23 cellular contexts compared by ENCODE assay signal in genomic region chr6:146347690-146348089, GRCh38.
"Had no signal": no experiment of that assay in that cellular context is flagged by ENCODE, and none has a peak within 500 bp of the region (broad histone marks: within the 10 kb centered on the region; RNA-seq: fewer than 3 reads in every experiment).

No MANE protein-coding gene starts in this region.

- H3K4me1 Mint-ChIP-seq: activated CD4-positive, alpha-beta T cell treated with anti-CD3 and anti-CD28 coated beads for 36 hours; activated CD4-positive, alpha-beta T cell treated with anti-CD3 and anti-CD28 coated beads, Interleukin-2, amount 10 ng/mL, durations not matched to agents 24 days and 14 days; activated naive CD4-positive, alpha-beta T cell treated with anti-CD3 and anti-CD28 coated beads, Interleukin-2, amount 10 ng/mL, durations not matched to agents 7 days and 5 days; activated naive CD8-positive, alpha-beta T cell treated with anti-CD3 and anti-CD28 coated beads, Interleukin-2, amount 10 ng/mL, durations not matched to agents 7 days and 5 days had no signal

- H3K9me3 Mint-ChIP-seq: activated CD4-positive, alpha-beta memory T cell treated with anti-CD3 and anti-CD28 coated beads for 36 hours; activated CD4-positive, alpha-beta T cell treated with anti-CD3 and anti-CD28 coated beads, Interleukin-2, amount 10 ng/mL, durations not matched to agents 24 days and 14 days; activated naive CD4-positive, alpha-beta T cell treated with anti-CD3 and anti-CD28 coated beads, Interleukin-2, amount 10 ng/mL, durations not matched to agents 7 days and 5 days; activated naive CD4-positive, alpha-beta T cell treated with anti-CD3 and anti-CD28 coated beads, Interleukin-2, amount 50 U/mL, for 72 hours; activated naive CD8-positive, alpha-beta T cell treated with anti-CD3 and anti-CD28 coated beads, Interleukin-2, amount 10 ng/mL, durations not matched to agents 7 days and 5 days; activated T-cell treated with anti-CD3 and anti-CD28 coated beads, Interleukin-2, amount 50 U/mL, for 24 hours; activated T-cell treated with anti-CD3 and anti-CD28 coated beads, Interleukin-2, amount 50 U/mL, for 72 hours; brain had no signal

- H3K4me3 Mint-ChIP-seq: activated CD4-positive, alpha-beta memory T cell treated with anti-CD3 and anti-CD28 coated beads for 36 hours; activated CD4-positive, alpha-beta T cell treated with anti-CD3 and anti-CD28 coated beads for 36 hours; activated CD4-positive, alpha-beta T cell treated with anti-CD3 and anti-CD28 coated beads, Interleukin-2, amount 10 ng/mL, durations not matched to agents 24 days and 14 days; activated CD8-positive, alpha-beta T cell treated with anti-CD3 and anti-CD28 coated beads, Interleukin-2, amount 10 ng/mL, durations not matched to agents 7 days and 5 days; activated naive CD4-positive, alpha-beta T cell treated with anti-CD3 and anti-CD28 coated beads, Interleukin-2, amount 10 ng/mL, durations not matched to agents 7 days and 5 days; activated naive CD8-positive, alpha-beta T cell treated with anti-CD3 and anti-CD28 coated beads, Interleukin-2, amount 10 ng/mL, durations not matched to agents 7 days and 5 days; activated T-cell treated with anti-CD3 and anti-CD28 coated beads, Interleukin-2, amount 50 U/mL, for 24 hours; activated T-cell treated with anti-CD3 and anti-CD28 coated beads, Interleukin-2, amount 50 U/mL, for 72 hours; brain had no signal

- H3K36me3 Mint-ChIP-seq: activated CD4-positive, alpha-beta memory T cell treated with anti-CD3 and anti-CD28 coated beads for 36 hours; activated naive CD4-positive, alpha-beta T cell treated with anti-CD3 and anti-CD28 coated beads, Interleukin-2, amount 10 ng/mL, durations not matched to agents 7 days and 5 days; activated naive CD4-positive, alpha-beta T cell treated with anti-CD3 and anti-CD28 coated beads, Interleukin-2, amount 50 U/mL, for 72 hours; activated naive CD8-positive, alpha-beta T cell treated with anti-CD3 and anti-CD28 coated beads, Interleukin-2, amount 10 ng/mL, durations not matched to agents 7 days and 5 days; brain had no signal

- H3K27me3 Mint-ChIP-seq: activated CD4-positive, alpha-beta memory T cell treated with anti-CD3 and anti-CD28 coated beads for 36 hours; activated CD4-positive, alpha-beta T cell treated with anti-CD3 and anti-CD28 coated beads, Interleukin-2, amount 10 ng/mL, durations not matched to agents 24 days and 14 days; activated naive CD4-positive, alpha-beta T cell treated with anti-CD3 and anti-CD28 coated beads, Interleukin-2, amount 10 ng/mL, durations not matched to agents 7 days and 5 days; activated naive CD8-positive, alpha-beta T cell treated with anti-CD3 and anti-CD28 coated beads, Interleukin-2, amount 10 ng/mL, durations not matched to agents 7 days and 5 days; brain had no signal

- H3K27ac Mint-ChIP-seq: activated CD4-positive, alpha-beta memory T cell treated with anti-CD3 and anti-CD28 coated beads for 36 hours; activated CD4-positive, alpha-beta T cell treated with anti-CD3 and anti-CD28 coated beads for 36 hours; activated CD4-positive, alpha-beta T cell treated with anti-CD3 and anti-CD28 coated beads, Interleukin-2, amount 10 ng/mL, durations not matched to agents 24 days and 14 days; activated CD8-positive, alpha-beta T cell treated with anti-CD3 and anti-CD28 coated beads, Interleukin-2, amount 10 ng/mL, durations not matched to agents 7 days and 5 days; activated naive CD4-positive, alpha-beta T cell treated with anti-CD3 and anti-CD28 coated beads, Interleukin-2, amount 10 ng/mL, durations not matched to agents 7 days and 5 days; activated naive CD4-positive, alpha-beta T cell treated with anti-CD3 and anti-CD28 coated beads, Interleukin-2, amount 50 U/mL, for 72 hours; activated naive CD8-positive, alpha-beta T cell treated with anti-CD3 and anti-CD28 coated beads, Interleukin-2, amount 10 ng/mL, durations not matched to agents 7 days and 5 days; activated T-cell treated with anti-CD3 and anti-CD28 coated beads, Interleukin-2, amount 50 U/mL, for 24 hours; activated T-cell treated with anti-CD3 and anti-CD28 coated beads, Interleukin-2, amount 50 U/mL, for 72 hours; brain had no signal

- DNase-seq: activated CD4-positive, alpha-beta memory T cell treated with anti-CD3 and anti-CD28 coated beads for 36 hours; activated CD4-positive, alpha-beta T cell treated with anti-CD3 and anti-CD28 coated beads for 36 hours; activated CD4-positive, alpha-beta T cell treated with anti-CD3 and anti-CD28 coated beads, Interleukin-2, amount 10 ng/mL, durations not matched to agents 24 days and 14 days; activated CD4-positive, CD25-positive, alpha-beta regulatory T cell; activated CD4-positive, CD25-positive, alpha-beta regulatory T cell treated with anti-CD3 and anti-CD28 coated beads, Interleukin-2, amount 50 U/mL, for 72 hours; activated CD8-positive, alpha-beta memory T cell treated with anti-CD3 and anti-CD28 coated beads, Interleukin-2, amount 50 U/mL, for 48 hours; activated CD8-positive, alpha-beta T cell treated with anti-CD3 and anti-CD28 coated beads, Interleukin-2, amount 10 ng/mL, durations not matched to agents 7 days and 5 days; activated gamma-delta T cell; activated naive CD4-positive, alpha-beta T cell; activated naive CD4-positive, alpha-beta T cell treated with anti-CD3 and anti-CD28 coated beads, Interleukin-2, amount 10 ng/mL, durations not matched to agents 7 days and 5 days; activated naive CD8-positive, alpha-beta T cell treated with anti-CD3 and anti-CD28 coated beads, Interleukin-2, amount 10 ng/mL, durations not matched to agents 7 days and 5 days; activated T-cell treated with anti-CD3 and anti-CD28 coated beads for 4 hours; activated T-cell treated with anti-CD3 and anti-CD28 coated beads, Interleukin-2, amount 50 U/mL, for 24 hours; activated T-cell treated with anti-CD3 and anti-CD28 coated beads, Interleukin-2, amount 50 U/mL, for 72 hours; central memory CD4-positive, alpha-beta T cell; cerebellar nuclear complex; colonic mucosa; effector CD8-positive, alpha-beta T cell; esophagus squamous epithelium; foreskin melanocyte; heart right ventricle had no signal
